ENCODE assay signal across 8 cellular contexts in genomic region chr9:34048730-34049629, GRCh38. TPM values are rescaled to one million over a fixed set of nuclear protein-coding genes. Genes with fewer than 3 reads are reported as not detected.
DNase-seq lines count a peak whose midpoint lies in the region; ATAC-seq, FAIRE-seq and TF ChIP-seq lines count a peak whose summit lies in the region.

Gene UBAP2 (minus strand): TSS chr9:34048887. CDS start chr9:34017148, 31,739 bp downstream.

- peaks cover 12% of the 10 kb centered on the region for H3K4me1 ChIP-seq in ACC112 (ENCODE audit: control insufficient read depth, insufficient read depth, low read length, unreplicated experiment)
- H3K4me1 ChIP-seq in breast epithelium: peaks cover 0 to 7% of the 10 kb centered on the region in 2 donors
- H3K4me1 ChIP-seq in iPS-20b (ENCODE audit: insufficient read depth, low read length): peaks cover 7% of the 10 kb centered on the region; the same call in 1 of the 2 replicates
- H3K4me1 ChIP-seq in small intestine (ENCODE audit: control insufficient read depth in 2 of 2, insufficient read depth in 1 of 2, low read depth in 1 of 2, low read length in 1 of 2): peaks cover 4 to 6% of the 10 kb centered on the region in 2 donors

- 0% methylated on average over 67 to 70 of the region's 70 CpGs for WGBS in small intestine, 3 donors

- peak within 1 kb of the TSS; percentile 89 for H3K4me3 ChIP-seq in ACC112 (ENCODE audit: low read depth, low read length)
- H3K4me3 ChIP-seq in breast epithelium: peak within 1 kb of the TSS; percentile 78 to 99 (median 80)
- H3K4me3 ChIP-seq in iPS-20b (ENCODE audit: low read length): peak within 1 kb of the TSS; percentile 93
- H3K4me3 ChIP-seq in small intestine (ENCODE audit: low read depth in 1 of 2, low read length in 2 of 2): peak within 1 kb of the TSS; percentile 76 to 98

- peak within 1 kb of the TSS; percentile 99 for H2AFZ ChIP-seq in ACC112 (ENCODE audit: low read length, unreplicated experiment)

- intact Hi-C loops in breast epithelium (cut with DNase I; ENCODE audit: low total_unique reads): no loop called here

- ATAC-seq in GM18868 (IDR thresholded peaks at IDR 0.05; ENCODE audit: unreplicated experiment) (peak; percentile 73), HG03108 (IDR thresholded peaks at IDR 0.05; ENCODE audit: unreplicated experiment) (peak; percentile 65)

- no peaks in the 10 kb centered on the region for H3K9me3 ChIP-seq in breast epithelium
- H3K9me3 ChIP-seq in iPS-20b (ENCODE audit: insufficient read depth, low read depth, low read length): no peaks in the 10 kb centered on the region
- no peaks in the 10 kb centered on the region for H3K9me3 ChIP-seq in small intestine (ENCODE audit: control insufficient read depth, low read depth)

- TF ChIP-seq CTCF in VCaP (conservative IDR thresholded peaks at IDR 0.05): no peak
- TF ChIP-seq CTCF in breast epithelium (IDR thresholded peaks at IDR 0.05): peak in 2 of 3 donors; percentile 20 to 21

- DNase-seq in NCI-H2196 (lab: John Stamatoyannopoulos, UW; ENCODE audit: unreplicated experiment) (peak; percentile 95), breast epithelium (ENCODE audit: low spot score in 2 of 2) (peak; percentile 97 to 98), small intestine (peak; percentile 97)

- peak within 1 kb of the TSS; percentile 94 for H3K9ac ChIP-seq in iPS-20b (ENCODE audit: low read depth, low read length)

- H3K27me3 ChIP-seq in ACC112 (ENCODE audit: insufficient read depth, low read length) (no peaks in the 10 kb centered on the region), breast epithelium (no peaks in the 10 kb centered on the region), iPS-20b (ENCODE audit: insufficient read depth, low read length) (no peaks in the 10 kb centered on the region), small intestine (ENCODE audit: control insufficient read depth in 2 of 2, insufficient read depth in 2 of 2, low read length in 2 of 2) (no peaks in the 10 kb centered on the region)

- peak; percentile 76 for TF ChIP-seq POLR2A in breast epithelium (IDR thresholded peaks at IDR 0.05)

- no peaks in the 10 kb centered on the region for H3K36me3 ChIP-seq in ACC112 (ENCODE audit: insufficient read depth, low read length)
- no peaks in the 10 kb centered on the region for H3K36me3 ChIP-seq in breast epithelium
- H3K36me3 ChIP-seq in iPS-20b (ENCODE audit: insufficient read depth, low read depth, low read length): no peaks in the 10 kb centered on the region; the same call in 1 of the 2 replicates
- H3K36me3 ChIP-seq in small intestine (ENCODE audit: control insufficient read depth in 2 of 2, insufficient read depth in 2 of 2, low read length in 2 of 2): no peaks in the 10 kb centered on the region

- no peak for FAIRE-seq in small intestine (lab: Jason Lieb, UNC)

- H3K27ac ChIP-seq in ACC112 (ENCODE audit: low read depth, low read length) (peak within 1 kb of the TSS; percentile 97), VCaP (peak within 1 kb of the TSS; percentile 98), breast epithelium (peak within 1 kb of the TSS; percentile 96 to 98), iPS-20b (ENCODE audit: low read length) (peak within 1 kb of the TSS; percentile 96), small intestine (ENCODE audit: low read depth in 1 of 2, low read length in 1 of 2) (peak within 1 kb of the TSS; percentile 90 to 97)

- H3K79me2 ChIP-seq in ACC112 (ENCODE audit: control insufficient read depth, insufficient read depth, low read length, unreplicated experiment): peaks cover 44% of the 10 kb centered on the region

RNA-seq across cellular contexts. Expression of gene UBAP2, which starts in this region (rescaled TPM):
- 10 to 100 TPM; 21.8 to 32.1 (median 29.8) TPM for total RNA-seq in breast epithelium
- 10 to 100 TPM in 1 of 3 donors, 1 to 10 TPM in 2; 4.6 to 15.1 (median 7.8) TPM for polyA plus RNA-seq in small intestine

Comparison
In these comparisons a context has a peak if more than half of its experiments do, and no peak if none do; other contexts are left out.
1. Peak in every context shown above with its lines: DNase-seq, ATAC-seq, H3K4me3 ChIP-seq and H3K27ac ChIP-seq.